ENCODE assay signal across 8 cellular contexts in genomic region chr13:50345804-50346203, GRCh38.
"Had no signal": no experiment of that assay in that cellular context is flagged by ENCODE, and none has a peak within 500 bp of the region (broad histone marks: within the 10 kb centered on the region; RNA-seq: fewer than 3 reads in every experiment).

No MANE protein-coding gene starts in this region.

- H3K36me3 Mint-ChIP-seq: IgD-negative memory B cell had no signal

- H3K4me3 ChIP-seq: K562 had no signal

- ATAC-seq: HepG2, K562 had no signal

- H3K27ac ChIP-seq: HL-60, KMS-11 had no signal

- H3K4me3 Mint-ChIP-seq: IgD-negative memory B cell had no signal

- DNase-seq: IMR-90, KBM-7, KG1 had no signal

- H3K27ac Mint-ChIP-seq: IgD-negative memory B cell had no signal
